ENCODE assay signal across 37 cellular contexts in genomic region chr2:142591408-142591807, GRCh38.
"Had no signal": no experiment of that assay in that cellular context is flagged by ENCODE, and none has a peak within 500 bp of the region (broad histone marks: within the 10 kb centered on the region; RNA-seq: fewer than 3 reads in every experiment).

No MANE protein-coding gene starts in this region.

- H3K4me3 ChIP-seq: adrenal gland, cardiac muscle cell had no signal

- H3K4me1 ChIP-seq: adrenal gland had no signal

- H3K36me3 Mint-ChIP-seq: activated CD4-positive, alpha-beta memory T cell treated with anti-CD3 and anti-CD28 coated beads for 36 hours; activated CD8-positive, alpha-beta memory T cell treated with anti-CD3 and anti-CD28 coated beads, Interleukin-2, amount 10 ng/mL, durations not matched to agents 7 days and 5 days; activated naive CD4-positive, alpha-beta T cell treated with anti-CD3 and anti-CD28 coated beads, Interleukin-2, amount 50 U/mL, for 72 hours; activated naive CD8-positive, alpha-beta T cell treated with anti-CD3 and anti-CD28 coated beads for 36 hours; brain had no signal

- DNase-seq: activated B cell treated with CpG ODN at 0.5 μM for 24 hours; activated CD4-positive, alpha-beta memory T cell treated with anti-CD3 and anti-CD28 coated beads for 36 hours; activated CD4-positive, alpha-beta T cell treated with anti-CD3 and anti-CD28 coated beads for 4 hours; activated CD4-positive, alpha-beta T cell treated with anti-CD3 and anti-CD28 coated beads, Interleukin-2, amount 10 ng/mL, durations not matched to agents 24 days and 14 days; activated CD4-positive, alpha-beta T cell treated with anti-CD3 and anti-CD28 coated beads, Interleukin-2, amount 50 U/mL, for 1 hour; activated CD4-positive, alpha-beta T cell treated with anti-CD3 and anti-CD28 coated beads, Interleukin-2, amount 50 U/mL, for 4 hours; activated CD4-positive, CD25-positive, alpha-beta regulatory T cell treated with anti-CD3 and anti-CD28 coated beads, Interleukin-2, amount 50 U/mL, for 72 hours; activated CD8-positive, alpha-beta memory T cell treated with anti-CD3 and anti-CD28 coated beads for 24 hours; activated CD8-positive, alpha-beta memory T cell treated with anti-CD3 and anti-CD28 coated beads, Interleukin-2, amount 10 ng/mL, durations not matched to agents 7 days and 5 days; activated CD8-positive, alpha-beta T cell treated with anti-CD3 and anti-CD28 coated beads, Interleukin-2, amount 10 ng/mL, durations not matched to agents 7 days and 5 days; activated effector memory CD4-positive, alpha-beta T cell treated with anti-CD3 and anti-CD28 coated beads, Interleukin-2, amount 50 U/mL, for 16 hours; activated gamma-delta T cell treated with Interleukin-2 at 50 U/mL for 16 hours; activated naive CD4-positive, alpha-beta T cell; activated naive CD4-positive, alpha-beta T cell treated with anti-CD3 and anti-CD28 coated beads for 36 hours; activated naive CD4-positive, alpha-beta T cell treated with anti-CD3 and anti-CD28 coated beads, Interleukin-2, amount 50 U/mL, for 16 hours; activated naive CD8-positive, alpha-beta T cell treated with anti-CD3 and anti-CD28 coated beads for 36 hours; activated T-cell treated with anti-CD3 and anti-CD28 coated beads for 4 hours; activated T-cell treated with anti-CD3 and anti-CD28 coated beads, Interleukin-2, amount 50 U/mL, for 1 hour; activated T-cell treated with anti-CD3 and anti-CD28 coated beads, Interleukin-2, amount 50 U/mL, for 4 hours; activated T-cell treated with anti-CD3 and anti-CD28 coated beads, Interleukin-2, amount 50 U/mL, for 72 hours; adrenal gland; amniotic stem cell; aorta; caudate nucleus; SW 1271; T-helper 1 cell; T-helper 2 cell; T-helper 9 cell had no signal

- H3K9me3 Mint-ChIP-seq: activated B cell treated with CpG ODN at 0.5 μM for 24 hours; activated CD4-positive, alpha-beta memory T cell treated with anti-CD3 and anti-CD28 coated beads for 36 hours; activated CD4-positive, alpha-beta T cell treated with anti-CD3 and anti-CD28 coated beads, Interleukin-2, amount 10 ng/mL, durations not matched to agents 24 days and 14 days; activated naive CD4-positive, alpha-beta T cell treated with anti-CD3 and anti-CD28 coated beads for 36 hours; activated T-cell treated with anti-CD3 and anti-CD28 coated beads, Interleukin-2, amount 50 U/mL, for 4 hours; activated T-cell treated with anti-CD3 and anti-CD28 coated beads, Interleukin-2, amount 50 U/mL, for 72 hours; activated T-helper 1 cell treated with anti-CD3 and anti-CD28 coated beads, Interleukin-12 subunit alpha, Interleukin-12 subunit beta, Interleukin-2, Interleukin-4 antibody, amounts not matched to agents 30 ng/mL and 10 ng/mL and 1 ng/mL, durations not matched to agents 14 hours and 24 hours and 36 hours; T-helper 1 cell treated with Interleukin-12 subunit alpha and Interleukin-12 subunit beta and Interleukin-4 antibody, amounts not matched to agents 30 μg/mL and 1 μg/mL, for 36 hours; T-helper 2 cell treated with Interferon-gamma antibody and Interleukin-4, amounts not matched to agents 5 μg/mL and 100 μg/mL, for 36 hours had no signal

- H3K4me3 Mint-ChIP-seq: activated B cell treated with CpG ODN at 0.5 μM for 24 hours; activated CD4-positive, alpha-beta memory T cell treated with anti-CD3 and anti-CD28 coated beads for 36 hours; activated CD4-positive, alpha-beta T cell treated with anti-CD3 and anti-CD28 coated beads, Interleukin-2, amount 10 ng/mL, durations not matched to agents 24 days and 14 days; activated CD8-positive, alpha-beta memory T cell treated with anti-CD3 and anti-CD28 coated beads, Interleukin-2, amount 10 ng/mL, durations not matched to agents 7 days and 5 days; activated CD8-positive, alpha-beta T cell treated with anti-CD3 and anti-CD28 coated beads, Interleukin-2, amount 10 ng/mL, durations not matched to agents 7 days and 5 days; activated naive CD4-positive, alpha-beta T cell treated with anti-CD3 and anti-CD28 coated beads for 36 hours; activated naive CD8-positive, alpha-beta T cell treated with anti-CD3 and anti-CD28 coated beads for 36 hours; activated T-cell treated with anti-CD3 and anti-CD28 coated beads, Interleukin-2, amount 50 U/mL, for 4 hours; activated T-cell treated with anti-CD3 and anti-CD28 coated beads, Interleukin-2, amount 50 U/mL, for 72 hours; activated T-helper 1 cell treated with anti-CD3 and anti-CD28 coated beads, Interleukin-12 subunit alpha, Interleukin-12 subunit beta, Interleukin-2, Interleukin-4 antibody, amounts not matched to agents 30 ng/mL and 10 ng/mL and 1 ng/mL, durations not matched to agents 14 hours and 24 hours and 36 hours; activated T-helper 17 cell treated with anti-CD3 and anti-CD28 coated beads, Interleukin-2, amount 50 U/mL, for 72 hours; brain; central memory CD8-positive, alpha-beta T cell; T-helper 1 cell treated with Interleukin-12 subunit alpha and Interleukin-12 subunit beta and Interleukin-4 antibody, amounts not matched to agents 30 μg/mL and 1 μg/mL, for 36 hours; T-helper 2 cell treated with Interferon-gamma antibody and Interleukin-4, amounts not matched to agents 5 μg/mL and 100 μg/mL, for 36 hours had no signal

- H3K36me3 ChIP-seq: adrenal gland, cardiac muscle cell had no signal

- H3K27ac ChIP-seq: adrenal gland, cardiac muscle cell, VCaP had no signal

- H3K27me3 Mint-ChIP-seq: activated B cell treated with CpG ODN at 0.5 μM for 24 hours; activated CD4-positive, alpha-beta memory T cell treated with anti-CD3 and anti-CD28 coated beads for 36 hours; activated CD4-positive, alpha-beta T cell treated with anti-CD3 and anti-CD28 coated beads, Interleukin-2, amount 10 ng/mL, durations not matched to agents 24 days and 14 days; activated CD8-positive, alpha-beta memory T cell treated with anti-CD3 and anti-CD28 coated beads, Interleukin-2, amount 10 ng/mL, durations not matched to agents 7 days and 5 days; activated naive CD8-positive, alpha-beta T cell treated with anti-CD3 and anti-CD28 coated beads for 36 hours; activated T-helper 17 cell treated with anti-CD3 and anti-CD28 coated beads, Interleukin-2, amount 50 U/mL, for 72 hours; brain; central memory CD8-positive, alpha-beta T cell had no signal

- H3K27ac Mint-ChIP-seq: activated B cell treated with CpG ODN at 0.5 μM for 24 hours; activated CD4-positive, alpha-beta memory T cell treated with anti-CD3 and anti-CD28 coated beads for 36 hours; activated CD4-positive, alpha-beta T cell treated with anti-CD3 and anti-CD28 coated beads, Interleukin-2, amount 10 ng/mL, durations not matched to agents 24 days and 14 days; activated CD8-positive, alpha-beta memory T cell treated with anti-CD3 and anti-CD28 coated beads, Interleukin-2, amount 10 ng/mL, durations not matched to agents 7 days and 5 days; activated CD8-positive, alpha-beta T cell treated with anti-CD3 and anti-CD28 coated beads, Interleukin-2, amount 10 ng/mL, durations not matched to agents 7 days and 5 days; activated naive CD4-positive, alpha-beta T cell treated with anti-CD3 and anti-CD28 coated beads for 36 hours; activated naive CD4-positive, alpha-beta T cell treated with anti-CD3 and anti-CD28 coated beads, Interleukin-2, amount 50 U/mL, for 72 hours; activated naive CD8-positive, alpha-beta T cell treated with anti-CD3 and anti-CD28 coated beads for 36 hours; activated T-cell treated with anti-CD3 and anti-CD28 coated beads, Interleukin-2, amount 50 U/mL, for 72 hours; activated T-helper 1 cell treated with anti-CD3 and anti-CD28 coated beads, Interleukin-12 subunit alpha, Interleukin-12 subunit beta, Interleukin-2, Interleukin-4 antibody, amounts not matched to agents 30 ng/mL and 10 ng/mL and 1 ng/mL, durations not matched to agents 14 hours and 24 hours and 36 hours; activated T-helper 17 cell treated with anti-CD3 and anti-CD28 coated beads, Interleukin-2, amount 50 U/mL, for 72 hours; brain; T-helper 1 cell treated with Interleukin-12 subunit alpha and Interleukin-12 subunit beta and Interleukin-4 antibody, amounts not matched to agents 30 μg/mL and 1 μg/mL, for 36 hours; T-helper 2 cell treated with Interferon-gamma antibody and Interleukin-4, amounts not matched to agents 5 μg/mL and 100 μg/mL, for 36 hours had no signal

- ATAC-seq: activated CD8-positive, alpha-beta memory T cell treated with anti-CD3 and anti-CD28 coated beads, Interleukin-2, amount 10 ng/mL, durations not matched to agents 7 days and 5 days; activated CD8-positive, alpha-beta T cell treated with anti-CD3 and anti-CD28 coated beads, Interleukin-2, amount 10 ng/mL, durations not matched to agents 7 days and 5 days; activated naive CD4-positive, alpha-beta T cell treated with anti-CD3 and anti-CD28 coated beads, Interleukin-2, amount 50 U/mL, for 72 hours; activated T-cell treated with anti-CD3 and anti-CD28 coated beads, Interleukin-2, amount 50 U/mL, for 4 hours; activated T-cell treated with anti-CD3 and anti-CD28 coated beads, Interleukin-2, amount 50 U/mL, for 72 hours; activated T-helper 17 cell treated with anti-CD3 and anti-CD28 coated beads, Interleukin-2, amount 50 U/mL, for 72 hours had no signal

- H3K9me3 ChIP-seq: adrenal gland had no signal

- H3K27me3 ChIP-seq: adrenal gland, cardiac muscle cell had no signal

- H3K4me1 Mint-ChIP-seq: activated CD4-positive, alpha-beta T cell treated with anti-CD3 and anti-CD28 coated beads, Interleukin-2, amount 10 ng/mL, durations not matched to agents 24 days and 14 days; activated CD8-positive, alpha-beta memory T cell treated with anti-CD3 and anti-CD28 coated beads, Interleukin-2, amount 10 ng/mL, durations not matched to agents 7 days and 5 days; activated naive CD8-positive, alpha-beta T cell treated with anti-CD3 and anti-CD28 coated beads for 36 hours; activated T-helper 17 cell treated with anti-CD3 and anti-CD28 coated beads, Interleukin-2, amount 50 U/mL, for 72 hours; brain; central memory CD8-positive, alpha-beta T cell had no signal
